ENCODE assay signal across 14 cellular contexts in genomic region chr5:50709471-50709870, GRCh38. TPM values are rescaled to one million over a fixed set of nuclear protein-coding genes. Genes with fewer than 3 reads are reported as not detected.
DNase-seq lines count a peak whose midpoint lies in the region; ATAC-seq and TF ChIP-seq lines count a peak whose summit lies in the region.
"Had no signal": no experiment of that assay in that cellular context is flagged by ENCODE, and none has a peak within 500 bp of the region (broad histone marks: within the 10 kb centered on the region; RNA-seq: fewer than 3 reads in every experiment).

No MANE protein-coding gene starts in this region.

- H3K27ac Mint-ChIP-seq in CD4-positive, alpha-beta memory T cell = peak overlapping the region; percentile 84 to 95 (median 91)
- H3K27ac Mint-ChIP-seq in HFFc6 = no peak overlapping the region; the same call in 1 of the 2 replicates
- H3K27ac Mint-ChIP-seq in activated T-helper 1 cell treated with anti-CD3 and anti-CD28 coated beads, Interleukin-12 subunit alpha, Interleukin-12 subunit beta, Interleukin-2, Interleukin-4 antibody, amounts not matched to agents 30 ng/mL and 10 ng/mL and 1 ng/mL, durations not matched to agents 14 hours and 24 hours and 36 hours = peak overlapping the region; percentile 35
- no peak overlapping the region for H3K27ac Mint-ChIP-seq in endodermal cell

- POLR2A ChIA-PET in CD4-positive, alpha-beta memory T cell (lab: Charles Lee; ENCODE audit: partially characterized antibody) = no interaction called here

- H3K4me1 ChIP-seq in CD4-positive, alpha-beta memory T cell (ENCODE audit: insufficient read depth, low read length) = peaks cover 93% of the 10 kb centered on the region
- H3K4me1 ChIP-seq in endodermal cell (ENCODE audit: control insufficient read depth, insufficient read depth, low read length) = no peaks in the 10 kb centered on the region

- TF ChIP-seq CTCF in HFFc6 (IDR thresholded peaks at IDR 0.05) = no peak
- TF ChIP-seq CTCF in endodermal cell (conservative IDR thresholded peaks at IDR 0.05) = no peak

- H3K27me3 Mint-ChIP-seq in CD4-positive, alpha-beta memory T cell = no peaks in the 10 kb centered on the region
- H3K27me3 Mint-ChIP-seq in HFFc6 (ENCODE audit: insufficient read depth) (no peaks in the 10 kb centered on the region), endodermal cell (ENCODE audit: insufficient read depth) (no peaks in the 10 kb centered on the region)
- H3K27me3 Mint-ChIP-seq in activated T-helper 1 cell treated with anti-CD3 and anti-CD28 coated beads, Interleukin-12 subunit alpha, Interleukin-12 subunit beta, Interleukin-2, Interleukin-4 antibody, amounts not matched to agents 30 ng/mL and 10 ng/mL and 1 ng/mL, durations not matched to agents 14 hours and 24 hours and 36 hours (ENCODE audit: insufficient read depth) = no peaks in the 10 kb centered on the region

- 84 to 100% methylated on average over 1 of the region's 1 CpG for WGBS in endodermal cell (ENCODE audit: insufficient coverage in 1 of 2, insufficient read length in 1 of 2), 2 experiments

- DNase-seq in CD4-positive, alpha-beta memory T cell = no peak
- DNase-seq in HFFc6 (peak; percentile 18), hepatic stellate cell (ENCODE audit: low spot score) (peak; percentile 2), NCI-H524 (lab: John Stamatoyannopoulos, UW) (no peak), NCI-H1092 (lab: John Stamatoyannopoulos, UW) (no peak), endodermal cell (no peak)
- no peak for DNase-seq in activated T-helper 1 cell treated with anti-CD3 and anti-CD28 coated beads, Interleukin-12 subunit alpha, Interleukin-12 subunit beta, Interleukin-2, Interleukin-4 antibody, amounts not matched to agents 30 ng/mL and 10 ng/mL and 1 ng/mL, durations not matched to agents 14 hours and 24 hours and 36 hours (ENCODE audit: low spot score)
- DNase-seq: activated CD4-positive, alpha-beta T cell treated with anti-CD3 and anti-CD28 coated beads, Interleukin-2, amount 50 U/mL, for 4 hours; cerebellar nuclear complex; DMS79; heart right ventricle; NCI-H2107; small intestine had no signal

- H3K36me3 ChIP-seq in CD4-positive, alpha-beta memory T cell (ENCODE audit: insufficient read depth, low read length) = no peaks in the 10 kb centered on the region
- H3K36me3 ChIP-seq in endodermal cell (ENCODE audit: control insufficient read depth, insufficient read depth, low read length) = no peaks in the 10 kb centered on the region
- H3K36me3 ChIP-seq: heart right ventricle had no signal

- peak overlapping the region; percentile 23 to 80 (median 51) for H3K4me3 Mint-ChIP-seq in CD4-positive, alpha-beta memory T cell
- H3K4me3 Mint-ChIP-seq in HFFc6 (no peak overlapping the region; the same call in 1 of the 2 replicates), endodermal cell (no peak overlapping the region)
- peak overlapping the region; percentile 6 for H3K4me3 Mint-ChIP-seq in activated T-helper 1 cell treated with anti-CD3 and anti-CD28 coated beads, Interleukin-12 subunit alpha, Interleukin-12 subunit beta, Interleukin-2, Interleukin-4 antibody, amounts not matched to agents 30 ng/mL and 10 ng/mL and 1 ng/mL, durations not matched to agents 14 hours and 24 hours and 36 hours

- intact Hi-C loops in CD4-positive, alpha-beta memory T cell (cut with micrococcal nuclease) = no loop called here
- intact Hi-C loops in activated T-helper 1 cell treated with anti-CD3 and anti-CD28 coated beads, Interleukin-12 subunit alpha, Interleukin-12 subunit beta, Interleukin-2, Interleukin-4 antibody, amounts not matched to agents 30 ng/mL and 10 ng/mL and 1 ng/mL, durations not matched to agents 14 hours and 24 hours and 36 hours (cut with micrococcal nuclease) = no loop called here

- no peaks in the 10 kb centered on the region for H3K27me3 ChIP-seq in CD4-positive, alpha-beta memory T cell (ENCODE audit: insufficient read depth, low read length)
- no peaks in the 10 kb centered on the region for H3K27me3 ChIP-seq in endodermal cell (ENCODE audit: control insufficient read depth, insufficient read depth, low read length, poor library complexity, severe bottlenecking)
- H3K27me3 ChIP-seq: heart right ventricle had no signal

- no peak overlapping the region for H3K27ac ChIP-seq in CD4-positive, alpha-beta memory T cell (ENCODE audit: low read depth, low read length)
- no peak overlapping the region for H3K27ac ChIP-seq in endodermal cell (ENCODE audit: low read depth, low read length)
- H3K27ac ChIP-seq: heart right ventricle had no signal

- no peak overlapping the region for H3K9ac ChIP-seq in endodermal cell (ENCODE audit: extremely low read depth, low read length, poor library complexity, severe bottlenecking)

- H3K36me3 Mint-ChIP-seq in CD4-positive, alpha-beta memory T cell = peaks cover 8 to 11% of the 10 kb centered on the region in 2 donors
- H3K36me3 Mint-ChIP-seq in HFFc6 (ENCODE audit: low read depth) = peaks cover 4% of the 10 kb centered on the region; the same call in 1 of the 2 replicates
- peaks cover 14% of the 10 kb centered on the region for H3K36me3 Mint-ChIP-seq in activated T-helper 1 cell treated with anti-CD3 and anti-CD28 coated beads, Interleukin-12 subunit alpha, Interleukin-12 subunit beta, Interleukin-2, Interleukin-4 antibody, amounts not matched to agents 30 ng/mL and 10 ng/mL and 1 ng/mL, durations not matched to agents 14 hours and 24 hours and 36 hours (ENCODE audit: low read depth)
- H3K36me3 Mint-ChIP-seq in endodermal cell (ENCODE audit: low read depth) = no peaks in the 10 kb centered on the region

- H3K4me1 Mint-ChIP-seq in CD4-positive, alpha-beta memory T cell = peaks cover 56 to 90% (median 71%) of the 10 kb centered on the region in 4 donors
- H3K4me1 Mint-ChIP-seq in HFFc6 (ENCODE audit: low read depth) (peaks cover 9% of the 10 kb centered on the region; the same call in 1 of the 2 replicates), endodermal cell (peaks cover 8% of the 10 kb centered on the region)
- peaks cover 49% of the 10 kb centered on the region for H3K4me1 Mint-ChIP-seq in activated T-helper 1 cell treated with anti-CD3 and anti-CD28 coated beads, Interleukin-12 subunit alpha, Interleukin-12 subunit beta, Interleukin-2, Interleukin-4 antibody, amounts not matched to agents 30 ng/mL and 10 ng/mL and 1 ng/mL, durations not matched to agents 14 hours and 24 hours and 36 hours (ENCODE audit: low read depth)

- no peaks in the 10 kb centered on the region for H3K9me3 ChIP-seq in CD4-positive, alpha-beta memory T cell (ENCODE audit: control insufficient read depth in 1 of 2, low read length in 2 of 2)
- no peaks in the 10 kb centered on the region for H3K9me3 ChIP-seq in endodermal cell (ENCODE audit: control insufficient read depth, low read length)
- H3K9me3 ChIP-seq: heart right ventricle had no signal

- CTCF ChIA-PET in CD4-positive, alpha-beta memory T cell (lab: Charles Lee; ENCODE audit: partially characterized antibody) = no interaction called here

- no peak for ATAC-seq in GM18520 (IDR thresholded peaks at IDR 0.05; ENCODE audit: unreplicated experiment)
- ATAC-seq: heart right ventricle had no signal

- no peak overlapping the region for H3K4me3 ChIP-seq in CD4-positive, alpha-beta memory T cell (ENCODE audit: low read length in 2 of 2)
- no peak overlapping the region for H3K4me3 ChIP-seq in endodermal cell (ENCODE audit: low read length)
- H3K4me3 ChIP-seq: heart right ventricle had no signal

- no peaks in the 10 kb centered on the region for H3K9me3 Mint-ChIP-seq in CD4-positive, alpha-beta memory T cell
- H3K9me3 Mint-ChIP-seq in HFFc6 = peaks cover 12% of the 10 kb centered on the region
- H3K9me3 Mint-ChIP-seq in activated T-helper 1 cell treated with anti-CD3 and anti-CD28 coated beads, Interleukin-12 subunit alpha, Interleukin-12 subunit beta, Interleukin-2, Interleukin-4 antibody, amounts not matched to agents 30 ng/mL and 10 ng/mL and 1 ng/mL, durations not matched to agents 14 hours and 24 hours and 36 hours = no peaks in the 10 kb centered on the region
- H3K9me3 Mint-ChIP-seq in endodermal cell = no peaks in the 10 kb centered on the region

RNA-seq across cellular contexts. Expression of gene PARP8, which starts 43.0 kb away (rescaled TPM):
- 100 to 1,000 TPM; 177 to 184 TPM for total RNA-seq in CD4-positive, alpha-beta memory T cell
- polyA plus RNA-seq in CD4-positive, alpha-beta memory T cell = 10 to 100 TPM; 89.5 to 94.6 TPM
- total RNA-seq in HFFc6 (2021; fragmentation: NEBNext Ultra II Directional; extraction: Animal tissue kit (Norgen Biotek cat#: 25700)) = 1 to 10 TPM in 2 of 6 experiments, under 1 TPM in 4; 0.71 to 5.5 (median 0.81) TPM
- 22.9 and 23.0 TPM in 2 replicates for total RNA-seq in activated T-helper 1 cell treated with anti-CD3 and anti-CD28 coated beads, Interleukin-12 subunit alpha, Interleukin-12 subunit beta, Interleukin-2, Interleukin-4 antibody, amounts not matched to agents 30 ng/mL and 10 ng/mL and 1 ng/mL, durations not matched to agents 14 hours and 24 hours and 36 hours
- 10 to 100 TPM; 18.7 to 19.4 TPM for total RNA-seq in endodermal cell
- 16.5 TPM for polyA plus RNA-seq in endodermal cell (2013, experiment 1 of 2)
- polyA plus RNA-seq in endodermal cell (2013, experiment 2 of 2) = 15.1 TPM

Comparison
In these comparisons a context has a peak if more than half of its experiments do, and no peak if none do; other contexts are left out.
1. DNase-seq: peak in HFFc6 (single experiment) and hepatic stellate cell (single experiment); none in CD4-positive, alpha-beta memory T cell (0 of 5), activated T-helper 1 cell treated with anti-CD3 and anti-CD28 coated beads, Interleukin-12 subunit alpha, Interleukin-12 subunit beta, Interleukin-2, Interleukin-4 antibody, amounts not matched to agents 30 ng/mL and 10 ng/mL and 1 ng/mL, durations not matched to agents 14 hours and 24 hours and 36 hours (single experiment), NCI-H524 (0 of 2), NCI-H1092 (single experiment) and endodermal cell (single experiment).
2. H3K27ac Mint-ChIP-seq: peak in CD4-positive, alpha-beta memory T cell (7 of 7) and activated T-helper 1 cell treated with anti-CD3 and anti-CD28 coated beads, Interleukin-12 subunit alpha, Interleukin-12 subunit beta, Interleukin-2, Interleukin-4 antibody, amounts not matched to agents 30 ng/mL and 10 ng/mL and 1 ng/mL, durations not matched to agents 14 hours and 24 hours and 36 hours (single experiment); none in HFFc6 (single experiment) and endodermal cell (single experiment).
3. H3K4me3 Mint-ChIP-seq: peak in CD4-positive, alpha-beta memory T cell (8 of 8) and activated T-helper 1 cell treated with anti-CD3 and anti-CD28 coated beads, Interleukin-12 subunit alpha, Interleukin-12 subunit beta, Interleukin-2, Interleukin-4 antibody, amounts not matched to agents 30 ng/mL and 10 ng/mL and 1 ng/mL, durations not matched to agents 14 hours and 24 hours and 36 hours (single experiment); none in HFFc6 (single experiment) and endodermal cell (single experiment).